In genomic region chr1:114832057-114832456, GRCh38 we compare ENCODE assay signal across 1 cellular context.
TF ChIP-seq lines count a peak whose summit lies in the region.

No MANE protein-coding gene starts in this region.

TF ChIP-seq in GM23338, 12 proteins besides CTCF, POLR2A, EP300 and RAD21 (continued from another document):
- TF ChIP-seq REST (IDR thresholded peaks at IDR 0.05; ENCODE audit: unreplicated experiment) (no peak), ETS1 (IDR thresholded peaks at IDR 0.05) (no peak), STAT1 (IDR thresholded peaks at IDR 0.05; ENCODE audit: unreplicated experiment) (no peak), POLR2AphosphoS5 (IDR thresholded peaks at IDR 0.05; ENCODE audit: low read depth) (no peak), NANOG (IDR thresholded peaks at IDR 0.05; ENCODE audit: borderline replicate concordance) (no peak), EZH2 (IDR thresholded peaks at IDR 0.05; ENCODE audit: low read depth, unreplicated experiment) (no peak), EZH2phosphoT487 (IDR thresholded peaks at IDR 0.05; ENCODE audit: unreplicated experiment) (no peak), ZNF114 (CRISPR knock-in tag; IDR thresholded peaks at IDR 0.05) (no peak), JUNB (IDR thresholded peaks at IDR 0.05; ENCODE audit: unreplicated experiment) (no peak), CREB1 (CRISPR knock-in tag; IDR thresholded peaks at IDR 0.05; ENCODE audit: low read depth) (no peak)
